9 cellular contexts compared by ENCODE assay signal in the genomic region with DNA sequence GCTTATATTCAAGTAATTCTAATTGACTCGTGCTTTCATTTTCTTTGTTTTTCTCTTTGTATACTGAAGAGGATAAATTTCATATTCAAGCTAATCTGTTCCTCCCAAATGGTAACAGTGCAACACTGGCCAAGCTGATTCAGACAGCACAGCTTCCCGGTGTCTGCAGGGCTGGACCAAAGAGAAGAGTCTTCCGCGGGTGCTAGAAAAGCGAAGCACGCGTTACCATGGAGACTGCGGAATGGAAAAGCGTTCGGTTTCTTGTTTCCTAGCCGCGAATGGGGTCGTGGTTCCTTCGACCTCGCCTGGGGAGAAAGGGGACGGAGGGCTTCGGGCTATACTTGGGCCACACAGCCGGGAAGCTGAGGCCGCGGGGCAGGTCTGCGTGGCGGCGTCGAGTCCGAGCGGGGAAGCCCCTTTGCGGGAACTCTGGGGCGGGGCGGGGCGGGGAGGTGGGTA. TPM values are rescaled to one million over a fixed set of nuclear protein-coding genes. Genes with fewer than 3 reads are reported as not detected.
DNase-seq lines count a peak whose midpoint lies in the region; ATAC-seq and TF ChIP-seq lines count a peak whose summit lies in the region.
"Had no signal": no experiment of that assay in that cellular context is flagged by ENCODE, and none has a peak within 500 bp of the region (broad histone marks: within the 10 kb centered on the region; RNA-seq: fewer than 3 reads in every experiment).

No MANE protein-coding gene starts in this region.

- intact Hi-C loops in left ventricle myocardium superior (cut with micrococcal nuclease) (no loop called here), prostate gland (cut with DNase I) (no loop called here)

- H3K27ac Mint-ChIP-seq in activated naive CD8-positive, alpha-beta T cell treated with anti-CD3 and anti-CD28 coated beads, Interleukin-2, amount 50 U/mL, for 24 hours, result peak overlapping the region; percentile 47

- 1% methylated on average over 30 of the region's 30 CpGs for WGBS in prostate gland

- H3K4me3 Mint-ChIP-seq in activated naive CD8-positive, alpha-beta T cell treated with anti-CD3 and anti-CD28 coated beads, Interleukin-2, amount 50 U/mL, for 24 hours, result peak overlapping the region; percentile 80

- CTCF ChIA-PET in AG04450 (lab: Charles Lee), result interaction anchor here (0.6 to 6.7 kb wide), 4 partner anchors 30 to 639 kb away, joined by 3 to 61 read pairs (median 5); no protein-coding TSS in a partner anchor

- POLR2A ChIA-PET in AG04450 (lab: Yijun Ruan, JAX), result no interaction called here

- H3K4me1 ChIP-seq in prostate gland (replicated peaks), result no peaks in the 10 kb centered on the region

- H3K36me3 Mint-ChIP-seq in activated naive CD8-positive, alpha-beta T cell treated with anti-CD3 and anti-CD28 coated beads, Interleukin-2, amount 50 U/mL, for 24 hours (ENCODE audit: low read depth), result no peaks in the 10 kb centered on the region

- DNase-seq in AG04450 (ENCODE audit: low read depth, low spot score) (no peak), H4 (ENCODE audit: low spot score) (peak; percentile 19), RPMI8226 (peak; percentile 16), left ventricle myocardium superior (peak; percentile 33), prostate gland (ENCODE audit: low spot score) (peak; percentile 12), NCI-H1694 (lab: John Stamatoyannopoulos, UW) (no peak)
- DNase-seq in activated naive CD8-positive, alpha-beta T cell treated with anti-CD3 and anti-CD28 coated beads, Interleukin-2, amount 50 U/mL, for 24 hours, result peak; percentile 41

- no peak for TF ChIP-seq POLR2A in prostate gland (IDR thresholded peaks at IDR 0.05)

- no peak for TF ChIP-seq CTCF in AG04450 (IDR thresholded peaks at IDR 0.05; ENCODE audit: low read depth, low read length)
- TF ChIP-seq CTCF in prostate gland (IDR thresholded peaks at IDR 0.05), result no peak

- H3K27me3 Mint-ChIP-seq in activated naive CD8-positive, alpha-beta T cell treated with anti-CD3 and anti-CD28 coated beads, Interleukin-2, amount 50 U/mL, for 24 hours, result peaks cover 32% of the 10 kb centered on the region

- peaks cover 13% of the 10 kb centered on the region for H3K4me1 Mint-ChIP-seq in activated naive CD8-positive, alpha-beta T cell treated with anti-CD3 and anti-CD28 coated beads, Interleukin-2, amount 50 U/mL, for 24 hours

- peaks cover 9% of the 10 kb centered on the region for H3K27me3 ChIP-seq in AG04450 (ENCODE audit: control insufficient read depth, insufficient read depth, low read length)
- H3K27me3 ChIP-seq in prostate gland (replicated peaks; ENCODE audit: insufficient read depth), result no peaks in the 10 kb centered on the region

- H3K36me3 ChIP-seq in prostate gland, result no peaks in the 10 kb centered on the region

- no peaks in the 10 kb centered on the region for H3K9me3 Mint-ChIP-seq in activated naive CD8-positive, alpha-beta T cell treated with anti-CD3 and anti-CD28 coated beads, Interleukin-2, amount 50 U/mL, for 24 hours

- ATAC-seq in activated naive CD8-positive, alpha-beta T cell treated with anti-CD3 and anti-CD28 coated beads, Interleukin-2, amount 50 U/mL, for 24 hours, result peak; percentile 62
- peak; percentile 54 for ATAC-seq in left ventricle myocardium superior
- no peak for ATAC-seq in GM18861 (IDR thresholded peaks at IDR 0.05; ENCODE audit: unreplicated experiment)

- no peak overlapping the region for H3K27ac ChIP-seq in AG04450 (ENCODE audit: low read depth, low read length)
- no peak overlapping the region for H3K27ac ChIP-seq in prostate gland

- H3K9me3 ChIP-seq in AG04450 (ENCODE audit: control insufficient read depth, insufficient read depth, low read length) (peaks cover 8% of the 10 kb centered on the region), prostate gland (no peaks in the 10 kb centered on the region)

- H3K4me3 ChIP-seq in AG04450 (ENCODE audit: low read depth, low read length) (peak overlapping the region; percentile 76), prostate gland (peak overlapping the region; percentile 28 to 29)

RNA-seq across cellular contexts. Expression of gene ZNF311, which starts 6.2 kb away (rescaled TPM):
- polyA plus RNA-seq in AG04450 (2011; rRNA removed), result 0.63 and 0.77 TPM in 2 replicates
- 0.56 and 0.78 TPM in 2 replicates for polyA minus RNA-seq in AG04450 (2011; rRNA and poly(A)+ RNA removed)
- total RNA-seq in H4 (2014; rRNA removed; shearing (Covaris generic)), result 1.2 and 3.0 TPM in 2 replicates
- total RNA-seq in left ventricle myocardium superior (0.30 TPM), prostate gland (1 to 10 TPM; 1.9 to 4.3 TPM)

RNA-seq across cellular contexts. Expression of gene OR2W1, which starts 33.7 kb away (rescaled TPM):
- polyA plus RNA-seq in AG04450 (2011; rRNA removed), result not detected in 2 replicates
- not detected in 2 replicates for polyA minus RNA-seq in AG04450 (2011; rRNA and poly(A)+ RNA removed)
- total RNA-seq in H4 (2014; rRNA removed; shearing (Covaris generic)), result not detected in 2 replicates
- total RNA-seq in left ventricle myocardium superior (not detected), prostate gland (not detected)
- total RNA-seq: pulmonary artery endothelial cell had no signal

Comparison
In these comparisons a context has a peak if more than half of its experiments do, and no peak if none do; other contexts are left out.
1. DNase-seq: peak in H4 (single experiment), RPMI8226 (single experiment), activated naive CD8-positive, alpha-beta T cell treated with anti-CD3 and anti-CD28 coated beads, Interleukin-2, amount 50 U/mL, for 24 hours (single experiment), left ventricle myocardium superior (single experiment) and prostate gland (single experiment); none in AG04450 (single experiment) and NCI-H1694 (single experiment).